In genomic region chrX:18793601-18794089, GRCh38 we compare ENCODE assay signal across 13 cellular contexts.
DNase-seq lines count a peak whose midpoint lies in the region; ATAC-seq and TF ChIP-seq lines count a peak whose summit lies in the region.
"Had no signal": no experiment of that assay in that cellular context is flagged by ENCODE, and none has a peak within 500 bp of the region (broad histone marks: within the 10 kb centered on the region; RNA-seq: fewer than 3 reads in every experiment).

No MANE protein-coding gene starts in this region.

- no peak for ATAC-seq in stimulated activated naive CD8-positive, alpha-beta T cell treated with anti-CD3 and anti-CD28 coated beads, Interleukin-15, amount 100 ng/mL, for 72 hours
- ATAC-seq: activated CD4-positive, alpha-beta T cell treated with anti-CD3 and anti-CD28 coated beads for 36 hours had no signal

- H3K36me3 ChIP-seq in HEK293 (ENCODE audit: control insufficient read depth in 2 of 2, insufficient read depth in 1 of 2, low read length in 2 of 2) (no peaks in the 10 kb centered on the region), right atrium auricular region (no peaks in the 10 kb centered on the region)
- H3K36me3 ChIP-seq: brain microvascular endothelial cell, suprapubic skin had no signal

- H3K4me3 ChIP-seq in HEK293 (ENCODE audit: low read depth, low read length) (no peak overlapping the region), choroid plexus epithelial cell (ENCODE audit: low read depth, low read length) (no peak overlapping the region), right atrium auricular region (no peak overlapping the region)
- H3K4me3 ChIP-seq: suprapubic skin had no signal

- H3K4me1 ChIP-seq in HEK293 (ENCODE audit: control insufficient read depth, insufficient read depth, low read length): peaks cover 6% of the 10 kb centered on the region
- no peaks in the 10 kb centered on the region for H3K4me1 ChIP-seq in right atrium auricular region
- H3K4me1 ChIP-seq: suprapubic skin had no signal

- peak overlapping the region; percentile 47 for H3K4me3 Mint-ChIP-seq in nephron progenitor cell
- H3K4me3 Mint-ChIP-seq in stimulated activated naive CD8-positive, alpha-beta T cell treated with anti-CD3 and anti-CD28 coated beads, Interleukin-15, amount 100 ng/mL, for 72 hours: no peak overlapping the region
- H3K4me3 Mint-ChIP-seq: activated CD4-positive, alpha-beta T cell treated with anti-CD3 and anti-CD28 coated beads for 36 hours; IgD-negative memory B cell had no signal

- CTCF ChIA-PET in HEK293 (lab: Yijun Ruan, JAX): interaction anchor here (0.7 kb wide), 1 partner anchor 357 kb away, joined by 3 read pairs; no protein-coding TSS in a partner anchor

- TF ChIP-seq CTCF in HEK293 (tag by site-specific recombination; IDR thresholded peaks at IDR 0.05) (no peak), choroid plexus epithelial cell (conservative IDR thresholded peaks at IDR 0.05; ENCODE audit: low read depth, low read length) (no peak), nephron progenitor cell (IDR thresholded peaks at IDR 0.05) (no peak), right atrium auricular region (IDR thresholded peaks at IDR 0.05) (no peak)

- DNase-seq in NCI-H2227 treated with DMSO at 0.1 percent for 48 hours (lab: John Stamatoyannopoulos, UW): peak; percentile 39
- peak; percentile 1 for DNase-seq in choroid plexus epithelial cell (ENCODE audit: low read depth)
- DNase-seq in nephron progenitor cell: no peak
- no peak for DNase-seq in right atrium auricular region (ENCODE audit: low spot score)
- no peak for DNase-seq in stimulated activated naive CD8-positive, alpha-beta T cell treated with anti-CD3 and anti-CD28 coated beads, Interleukin-15, amount 100 ng/mL, for 72 hours
- no peak for DNase-seq in AG20443 (ENCODE audit: low spot score)
- DNase-seq: activated CD4-positive, alpha-beta T cell treated with anti-CD3 and anti-CD28 coated beads for 36 hours; brain microvascular endothelial cell; erythroblast had no signal

- H3K9me3 Mint-ChIP-seq in nephron progenitor cell: peaks cover 49% of the 10 kb centered on the region
- no peaks in the 10 kb centered on the region for H3K9me3 Mint-ChIP-seq in stimulated activated naive CD8-positive, alpha-beta T cell treated with anti-CD3 and anti-CD28 coated beads, Interleukin-15, amount 100 ng/mL, for 72 hours
- H3K9me3 Mint-ChIP-seq: activated T-helper 2 cell treated with anti-CD3 and anti-CD28 coated beads, Interferon-gamma antibody, Interleukin-2, Interleukin-4, amounts not matched to agents 10 μg/mL and 5 μg/mL and 100 μg/mL, durations not matched to agents 14 hours and 24 hours and 36 hours; IgD-negative memory B cell had no signal

- H3K9me3 ChIP-seq in HEK293 (ENCODE audit: control insufficient read depth, insufficient read depth, low read depth, low read length): no peaks in the 10 kb centered on the region
- no peaks in the 10 kb centered on the region for H3K9me3 ChIP-seq in right atrium auricular region
- H3K9me3 ChIP-seq: suprapubic skin had no signal

- H3K27ac Mint-ChIP-seq in nephron progenitor cell: peak overlapping the region; percentile 82
- no peak overlapping the region for H3K27ac Mint-ChIP-seq in stimulated activated naive CD8-positive, alpha-beta T cell treated with anti-CD3 and anti-CD28 coated beads, Interleukin-15, amount 100 ng/mL, for 72 hours
- H3K27ac Mint-ChIP-seq: activated CD4-positive, alpha-beta T cell treated with anti-CD3 and anti-CD28 coated beads for 36 hours; activated T-helper 2 cell treated with anti-CD3 and anti-CD28 coated beads, Interferon-gamma antibody, Interleukin-2, Interleukin-4, amounts not matched to agents 10 μg/mL and 5 μg/mL and 100 μg/mL, durations not matched to agents 14 hours and 24 hours and 36 hours; IgD-negative memory B cell had no signal

- no peaks in the 10 kb centered on the region for H3K36me3 Mint-ChIP-seq in nephron progenitor cell (ENCODE audit: low read depth)

- no peaks in the 10 kb centered on the region for H3K27me3 ChIP-seq in right atrium auricular region
- H3K27me3 ChIP-seq: brain microvascular endothelial cell, suprapubic skin had no signal

- POLR2A ChIA-PET in HEK293 (lab: Yijun Ruan, JAX): no interaction called here

- no peaks in the 10 kb centered on the region for H3K27me3 Mint-ChIP-seq in nephron progenitor cell (ENCODE audit: low read depth, poor library complexity)
- no peaks in the 10 kb centered on the region for H3K27me3 Mint-ChIP-seq in stimulated activated naive CD8-positive, alpha-beta T cell treated with anti-CD3 and anti-CD28 coated beads, Interleukin-15, amount 100 ng/mL, for 72 hours
- H3K27me3 Mint-ChIP-seq: activated CD4-positive, alpha-beta T cell treated with anti-CD3 and anti-CD28 coated beads for 36 hours had no signal

- peaks cover 25% of the 10 kb centered on the region for H3K4me1 Mint-ChIP-seq in nephron progenitor cell
- H3K4me1 Mint-ChIP-seq in stimulated activated naive CD8-positive, alpha-beta T cell treated with anti-CD3 and anti-CD28 coated beads, Interleukin-15, amount 100 ng/mL, for 72 hours: no peaks in the 10 kb centered on the region
- H3K4me1 Mint-ChIP-seq: activated CD4-positive, alpha-beta T cell treated with anti-CD3 and anti-CD28 coated beads for 36 hours; IgD-negative memory B cell had no signal

- H3K27ac ChIP-seq in HEK293 (ENCODE audit: extremely low read depth, low read depth, low read length) (peak overlapping the region; percentile 65), right atrium auricular region (no peak overlapping the region)
- H3K27ac ChIP-seq: brain microvascular endothelial cell, suprapubic skin had no signal

TF ChIP-seq in HEK293, 187 proteins besides CTCF, POLR2A, EP300 and RAD21 (continues in another document):
- TF ChIP-seq PRDM4 (tag by site-specific recombination; IDR thresholded peaks at IDR 0.05) (peak; percentile 61; the same call in 1 of the 2 replicates), ZNF629 (tag by site-specific recombination; IDR thresholded peaks at IDR 0.05) (peak; percentile 89), ZNF266 (tag by site-specific recombination; IDR thresholded peaks at IDR 0.05; ENCODE audit: low read depth) (no peak), ZNF391 (tag by site-specific recombination; IDR thresholded peaks at IDR 0.05; ENCODE audit: borderline replicate concordance, low read depth) (no peak), ZFP69B (tag by site-specific recombination; IDR thresholded peaks at IDR 0.05) (no peak), HOXA7 (CRISPR knock-in tag; IDR thresholded peaks at IDR 0.05; ENCODE audit: borderline replicate concordance) (no peak), ZNF664 (tag by site-specific recombination; IDR thresholded peaks at IDR 0.05) (peak; percentile 7; the same call in 1 of the 2 replicates), ZEB2 (tag by site-specific recombination; IDR thresholded peaks at IDR 0.05) (peak; percentile 62; the same call in 1 of the 2 replicates), ZNF394 (tag by site-specific recombination; IDR thresholded peaks at IDR 0.05; ENCODE audit: borderline replicate concordance) (no peak), ZNF311 (tag by site-specific recombination; IDR thresholded peaks at IDR 0.05; ENCODE audit: borderline replicate concordance) (no peak), EGR2 (tag by site-specific recombination; IDR thresholded peaks at IDR 0.05; ENCODE audit: low read depth) (no peak), ZNF19 (tag by site-specific recombination; IDR thresholded peaks at IDR 0.05; ENCODE audit: low read depth) (no peak), ZNF837 (tag by site-specific recombination; IDR thresholded peaks at IDR 0.05) (no peak), ZNF654 (tag by site-specific recombination; IDR thresholded peaks at IDR 0.05; ENCODE audit: low read depth) (no peak), ZBTB10 (tag by site-specific recombination; IDR thresholded peaks at IDR 0.05) (no peak), ZNF24 (tag by site-specific recombination; IDR thresholded peaks at IDR 0.05) (no peak), ZNF274 (IDR thresholded peaks at IDR 0.05; ENCODE audit: low read length) (no peak), ZNF274 (tag by site-specific recombination; IDR thresholded peaks at IDR 0.05; ENCODE audit: borderline replicate concordance) (no peak)

Comparison
In these comparisons a context has a peak if more than half of its experiments do, and no peak if none do; other contexts are left out.
1. DNase-seq: peak in NCI-H2227 treated with DMSO at 0.1 percent for 48 hours (single experiment) and choroid plexus epithelial cell (single experiment); none in nephron progenitor cell (single experiment), right atrium auricular region (single experiment), stimulated activated naive CD8-positive, alpha-beta T cell treated with anti-CD3 and anti-CD28 coated beads, Interleukin-15, amount 100 ng/mL, for 72 hours (0 of 2) and AG20443 (single experiment).